Comparison of ENCODE assay signal across 10 cellular contexts in genomic region chr1:3621151-3621671, GRCh38. TPM values are rescaled to one million over a fixed set of nuclear protein-coding genes. Genes with fewer than 3 reads are reported as not detected.
DNase-seq lines count a peak whose midpoint lies in the region; ATAC-seq and TF ChIP-seq lines count a peak whose summit lies in the region.
"Not testable (repeated sequence)": the region's sequence is repeated elsewhere in the genome, so short reads cannot be mapped to it uniquely, and the experiment has no call there.
"Had no signal": no experiment of that assay in that cellular context is flagged by ENCODE, and none has a peak within 500 bp of the region (broad histone marks: within the 10 kb centered on the region; RNA-seq: fewer than 3 reads in every experiment).

No MANE protein-coding gene starts in this region.

- not testable (repeated sequence) for H2BK15ac ChIP-seq in H9 (ENCODE audit: low read depth, low read length)

- not testable (repeated sequence) for H2BK12ac ChIP-seq in H9 (ENCODE audit: insufficient read length, low read depth, low read length)

- not testable (repeated sequence) for H3K4me1 ChIP-seq in H9 (ENCODE audit: insufficient read depth, low read length)
- H3K4me1 ChIP-seq in heart right ventricle (peaks cover 12 to 44% (median 33%) of the 10 kb centered on the region in 9 donors), upper lobe of right lung (peaks cover 26% of the 10 kb centered on the region)

- H2AFZ ChIP-seq in H9 (ENCODE audit: low read length): not testable (repeated sequence)

- not testable (repeated sequence) for H3K9me3 Mint-ChIP-seq in H9; central memory CD8-positive, alpha-beta T cell; neural crest cell

- H2BK20ac ChIP-seq in H9 (ENCODE audit: low read depth, low read length, poor library complexity, severe bottlenecking): not testable (repeated sequence)

- not testable (repeated sequence) for H3K36me3 ChIP-seq in WERI-Rb-1, heart right ventricle, upper lobe of right lung

- H3K4me3 Mint-ChIP-seq in H9; central memory CD8-positive, alpha-beta T cell: not testable (repeated sequence)
- H3K4me3 Mint-ChIP-seq in neural crest cell: peak overlapping the region; percentile 83

- not testable (repeated sequence) for H3K4ac ChIP-seq in H9 (ENCODE audit: low read depth, low read length)

- not testable (repeated sequence) for H3K9me3 ChIP-seq in H9 (ENCODE audit: control insufficient read depth, low read depth, low read length); WERI-Rb-1 (ENCODE audit: severe bottlenecking); heart right ventricle; upper lobe of right lung

- peak; percentile 14 for DNase-seq in COR-L47 (lab: John Stamatoyannopoulos, UW)
- not testable (repeated sequence) for DNase-seq in H9; WERI-Rb-1; central memory CD8-positive, alpha-beta T cell (ENCODE audit: low spot score in 2 of 2); heart right ventricle; neural crest cell (ENCODE audit: low read depth, low spot score); upper lobe of right lung
- peak; percentile 22 to 57 for DNase-seq in NCI-H526 (lab: John Stamatoyannopoulos, UW)

- H3K14ac ChIP-seq in H9 (ENCODE audit: insufficient read depth, low read length): not testable (repeated sequence)

- not testable (repeated sequence) for H4K91ac ChIP-seq in H9 (ENCODE audit: insufficient read length, low read depth, low read length)

- H3K23me2 ChIP-seq in H9 (ENCODE audit: insufficient read length, low read depth, low read length, poor library complexity, severe bottlenecking): not testable (repeated sequence)

- H3K9ac ChIP-seq in H9 (ENCODE audit: extremely low read depth, insufficient read length, low read length): not testable (repeated sequence)

- H4K20me1 ChIP-seq in H9 (ENCODE audit: control insufficient read depth, insufficient read depth, insufficient read length): not testable (repeated sequence)

- H4K5ac ChIP-seq in H9 (ENCODE audit: insufficient read length, low read depth, low read length): not testable (repeated sequence)

- intact Hi-C loops in heart right ventricle (cut with DNase I): loop anchor here in 3 of 10 donors (2.0 kb wide), 2 partner anchors 56 to 130 kb away; no protein-coding TSS in a partner anchor
- intact Hi-C loops in upper lobe of right lung (cut with DNase I): not testable (repeated sequence)

- H3K4me2 ChIP-seq in H9 (ENCODE audit: insufficient read depth, insufficient read length, low read length): not testable (repeated sequence)

- H3K79me1 ChIP-seq in H9 (ENCODE audit: insufficient read depth, low read depth, low read length, poor library complexity, severe bottlenecking): not testable (repeated sequence)

- not testable (repeated sequence) for H3T11ph ChIP-seq in H9 (ENCODE audit: low read length)

- H4K8ac ChIP-seq in H9 (replicated peaks; ENCODE audit: insufficient read length, low read depth, low read length): not testable (repeated sequence)

- not testable (repeated sequence) for H3K23ac ChIP-seq in H9 (ENCODE audit: insufficient read length, low read depth, low read length)

- not testable (repeated sequence) for H3K27ac ChIP-seq in H9 (ENCODE audit: insufficient read length, low read depth, low read length); WERI-Rb-1; heart right ventricle; upper lobe of right lung

- H2BK120ac ChIP-seq in H9 (ENCODE audit: low read depth, low read length, poor library complexity, severe bottlenecking): not testable (repeated sequence)

- not testable (repeated sequence) for ATAC-seq in central memory CD8-positive, alpha-beta T cell (replicated peaks; ENCODE audit: extremely low read depth, poor library complexity, severe bottlenecking); heart right ventricle; upper lobe of right lung

- not testable (repeated sequence) for H3K36me3 Mint-ChIP-seq in H9 (ENCODE audit: insufficient read depth in 1 of 3, low read depth in 3 of 3); neural crest cell (ENCODE audit: low read depth)
- peaks cover 12% of the 10 kb centered on the region for H3K36me3 Mint-ChIP-seq in central memory CD8-positive, alpha-beta T cell (ENCODE audit: insufficient read depth)

- not testable (repeated sequence) for H3K4me3 ChIP-seq in WERI-Rb-1 (ENCODE audit: low read depth, low read length); heart right ventricle; upper lobe of right lung

- H3K27me3 ChIP-seq in H9 (ENCODE audit: insufficient read depth, low read length); WERI-Rb-1 (ENCODE audit: insufficient read depth, low read depth, severe bottlenecking); heart right ventricle; upper lobe of right lung: not testable (repeated sequence)

- not testable (repeated sequence) for H2AK5ac ChIP-seq in H9 (ENCODE audit: insufficient read length, low read length)

- not testable (repeated sequence) for H3K18ac ChIP-seq in H9 (ENCODE audit: insufficient read length, low read depth, low read length)

- H3K4me1 Mint-ChIP-seq in H9 (peaks cover 17 to 20% of the 10 kb centered on the region in 2 experiments), neural crest cell (peaks cover 27% of the 10 kb centered on the region)
- H3K4me1 Mint-ChIP-seq in central memory CD8-positive, alpha-beta T cell: peaks cover 50% of the 10 kb centered on the region

- no CpG with 5 or more reads among the region's 15 CpGs for WGBS in H9 (ENCODE audit: extremely low coverage, insufficient read length, low lambda C conversion rate)
- 27 to 33% methylated on average over 12 to 15 of the region's 15 CpGs for WGBS in heart right ventricle, 2 donors

- H3K79me2 ChIP-seq in H9 (ENCODE audit: insufficient read depth, low read length): not testable (repeated sequence)

- TF ChIP-seq CTCF in H9 (conservative IDR thresholded peaks at IDR 0.05): peak; percentile 65
- TF ChIP-seq CTCF in WERI-Rb-1 (IDR thresholded peaks at IDR 0.05; ENCODE audit: low read depth, low read length): peak; percentile 46; the same call in 1 of the 2 replicates
- TF ChIP-seq CTCF in heart right ventricle (IDR thresholded peaks at IDR 0.05): peak; percentile 45 to 75 (median 70)
- TF ChIP-seq CTCF in neural crest cell (conservative IDR thresholded peaks at IDR 0.05): peak; percentile 68
- peak; percentile 74 for TF ChIP-seq CTCF in upper lobe of right lung (IDR thresholded peaks at IDR 0.05)

- H3K27ac Mint-ChIP-seq in H9; neural crest cell (ENCODE audit: unreplicated experiment): not testable (repeated sequence)
- H3K27ac Mint-ChIP-seq in central memory CD8-positive, alpha-beta T cell (ENCODE audit: low read depth): peak overlapping the region; percentile 98

- not testable (repeated sequence) for H3K56ac ChIP-seq in H9 (ENCODE audit: insufficient read length, low read depth, low read length)

- H3K27me3 Mint-ChIP-seq in H9 (ENCODE audit: low read depth) (peaks cover 22% of the 10 kb centered on the region), neural crest cell (ENCODE audit: low read depth) (peaks cover 17% of the 10 kb centered on the region)
- not testable (repeated sequence) for H3K27me3 Mint-ChIP-seq in central memory CD8-positive, alpha-beta T cell

- not testable (repeated sequence) for H2BK5ac ChIP-seq in H9 (ENCODE audit: insufficient read length, low read length)

RNA-seq across cellular contexts. Expression of gene TPRG1L, which starts 3.6 kb away (rescaled TPM):
- total RNA-seq in H9 (2021): 24.0 and 24.7 TPM in 2 replicates
- 10 to 100 TPM; 42.6 to 60.7 (median 51.3) TPM for total RNA-seq in heart right ventricle
- 10 to 100 TPM; 15.1 to 34.8 TPM for polyA plus RNA-seq in heart right ventricle
- 14.5 and 14.9 TPM in 2 replicates for total RNA-seq in neural crest cell
- 47.5 TPM for total RNA-seq in upper lobe of right lung

RNA-seq across cellular contexts. Expression of gene MEGF6, which starts 9.9 kb away (rescaled TPM):
- total RNA-seq in H9 (2021) (19.9 and 21.3 TPM in 2 replicates), heart right ventricle (10 to 100 TPM in 1 of 10 donors, 1 to 10 TPM in 9; 1.8 to 14.1 (median 7.1) TPM), neural crest cell (36.7 and 38.8 TPM in 2 replicates), upper lobe of right lung (96.6 TPM)
- polyA plus RNA-seq in heart right ventricle: 1 to 10 TPM; 2.9 to 7.6 TPM

RNA-seq across cellular contexts. Expression of gene WRAP73, which starts 28.7 kb away (rescaled TPM):
- total RNA-seq in H9 (2021) (28.4 and 33.8 TPM in 2 replicates), heart right ventricle (10 to 100 TPM in 5 of 10 donors, 1 to 10 TPM in 5; 7.5 to 12.9 (median 10.1) TPM), neural crest cell (26.0 and 28.9 TPM in 2 replicates), upper lobe of right lung (18.5 TPM)
- 10 to 100 TPM; 12.3 to 16.5 TPM for polyA plus RNA-seq in heart right ventricle

RNA-seq across cellular contexts. Expression of gene TP73, which starts 31.1 kb away (rescaled TPM):
- total RNA-seq in H9 (2021) (4.7 and 4.9 TPM in 2 replicates), heart right ventricle (under 1 TPM in 4 of 10 donors, not detected in 6; 0.15 to 0.58 (median 0.22) TPM), neural crest cell (1.5 and 2.1 TPM in 2 replicates), upper lobe of right lung (0.29 TPM)
- under 1 TPM in 1 of 2 donors, not detected in 1; 0.03 TPM for polyA plus RNA-seq in heart right ventricle
- total RNA-seq: dermis microvascular lymphatic vessel endothelial cell, skeletal muscle tissue had no signal
